In the genomic region with DNA sequence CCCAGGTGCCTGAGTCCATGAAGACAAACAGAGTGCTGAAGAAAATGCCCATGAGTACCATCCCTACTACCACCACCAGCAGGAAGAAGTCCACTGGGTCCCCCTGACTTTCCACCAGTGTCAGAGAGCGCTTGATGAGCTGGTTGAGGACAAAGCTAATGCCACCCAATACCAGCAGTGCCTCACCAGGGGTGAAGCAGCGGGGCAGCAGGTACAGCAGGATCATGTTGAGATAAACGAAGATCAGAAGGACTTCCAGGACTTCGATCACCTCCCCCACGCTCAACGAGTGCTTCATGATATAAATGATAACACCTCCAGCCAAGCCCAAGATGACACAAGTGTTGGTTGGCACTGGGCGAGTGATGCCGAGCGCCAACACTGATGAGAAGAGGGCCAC, we compare ENCODE assay signal across 8 cellular contexts. TPM values are rescaled to one million over a fixed set of nuclear protein-coding genes. Genes with fewer than 3 reads are reported as not detected.
DNase-seq lines count a peak whose midpoint lies in the region; ATAC-seq and TF ChIP-seq lines count a peak whose summit lies in the region.

No MANE protein-coding gene starts in this region.

- no peaks in the 10 kb centered on the region for H3K9me3 Mint-ChIP-seq in CD4-positive, alpha-beta T cell
- no peaks in the 10 kb centered on the region for H3K9me3 Mint-ChIP-seq in endodermal cell

- H4K91ac ChIP-seq in neuronal stem cell (ENCODE audit: low read depth, low read length, poor library complexity), result no peak overlapping the region

- H2AFZ ChIP-seq in OCI-LY3 (ENCODE audit: low read depth, low read length) (no peak overlapping the region), neuronal stem cell (ENCODE audit: low read length) (no peak overlapping the region)

- peaks cover 35% of the 10 kb centered on the region for H3K36me3 Mint-ChIP-seq in CD4-positive, alpha-beta T cell (ENCODE audit: low read depth)
- H3K36me3 Mint-ChIP-seq in endodermal cell (ENCODE audit: low read depth), result peaks cover 19% of the 10 kb centered on the region

- POLR2A ChIA-PET in CD4-positive, alpha-beta T cell (lab: Charles Lee), result no interaction called here

- H3K36me3 ChIP-seq in OCI-LY3 (replicated peaks; ENCODE audit: low read depth, low read length), result peaks cover 4% of the 10 kb centered on the region
- H3K36me3 ChIP-seq in endodermal cell (ENCODE audit: control insufficient read depth, insufficient read depth, low read length), result peaks cover 22% of the 10 kb centered on the region
- peaks cover 15 to 34% of the 10 kb centered on the region in 2 donors for H3K36me3 ChIP-seq in neuronal stem cell (replicated peaks in 1 of 2; ENCODE audit: control insufficient read depth in 2 of 2, insufficient read depth in 2 of 2, low read length in 2 of 2)

- peak overlapping the region; percentile 61 for H2AK5ac ChIP-seq in neuronal stem cell (ENCODE audit: low read depth, low read length)

- intact Hi-C loops in CD4-positive, alpha-beta T cell (cut with DNase I, micrococcal nuclease), result loop anchor here in 1 of 2 experiments (2.0 to 5.0 kb wide), 2 partner anchors 80 to 444 kb away; a partner anchor contains a TSS

- H3K14ac ChIP-seq in neuronal stem cell (ENCODE audit: low read length), result peak overlapping the region; percentile 99

- no peaks in the 10 kb centered on the region for H4K20me1 ChIP-seq in OCI-LY3 (ENCODE audit: insufficient read depth, low read length)

- H3K4me3 ChIP-seq in OCI-LY3 (ENCODE audit: low read length), result peak overlapping the region; percentile 92
- H3K4me3 ChIP-seq in endodermal cell (ENCODE audit: low read length), result peak overlapping the region; percentile 95
- peak overlapping the region; percentile 93 to 99 for H3K4me3 ChIP-seq in neuronal stem cell (ENCODE audit: low read length in 2 of 2)

- H3K4me1 ChIP-seq in OCI-LY3 (ENCODE audit: low read length) (peaks cover 5% of the 10 kb centered on the region), endodermal cell (ENCODE audit: control insufficient read depth, insufficient read depth, low read length) (peaks cover 3% of the 10 kb centered on the region), neuronal stem cell (ENCODE audit: control insufficient read depth in 2 of 2, insufficient read depth in 1 of 2, low read depth in 1 of 2, low read length in 2 of 2) (peaks cover 3 to 5% of the 10 kb centered on the region in 2 donors)

- DNase-seq in CD4-positive, alpha-beta T cell, result no peak
- DNase-seq in endodermal cell (no peak), neuronal stem cell (ENCODE audit: low spot score) (no peak), cerebellum (ENCODE audit: low spot score) (no peak), RKO (ENCODE audit: low spot score) (no peak)

- H3K4me3 Mint-ChIP-seq in CD4-positive, alpha-beta T cell, result peak overlapping the region; percentile 99
- H3K4me3 Mint-ChIP-seq in endodermal cell, result peak overlapping the region; percentile 89

- H3K9ac ChIP-seq in OCI-LY3 (ENCODE audit: low read length), result no peak overlapping the region
- H3K9ac ChIP-seq in endodermal cell (ENCODE audit: extremely low read depth, low read length, poor library complexity, severe bottlenecking), result peak overlapping the region; percentile 92
- peak overlapping the region; percentile 99 for H3K9ac ChIP-seq in neuronal stem cell (ENCODE audit: low read depth, low read length, poor library complexity)

- H2BK12ac ChIP-seq in neuronal stem cell (ENCODE audit: low read length), result no peak overlapping the region

- no peak for ATAC-seq in CD4-positive, alpha-beta T cell (ENCODE audit: poor library complexity)
- ATAC-seq in GM21737 (IDR thresholded peaks at IDR 0.05; ENCODE audit: unreplicated experiment), result no peak
- no peak for ATAC-seq in HG02973 (IDR thresholded peaks at IDR 0.05; ENCODE audit: unreplicated experiment)

- H3K4me2 ChIP-seq in OCI-LY3 (ENCODE audit: low read length), result peak overlapping the region; percentile 65
- H3K4me2 ChIP-seq in neuronal stem cell (ENCODE audit: insufficient read depth, low read length, poor library complexity, severe bottlenecking), result peak overlapping the region; percentile 89

- no peaks in the 10 kb centered on the region for H3K27me3 ChIP-seq in CD4-positive, alpha-beta T cell (ENCODE audit: control insufficient read depth, insufficient read depth, low read length)
- H3K27me3 ChIP-seq in OCI-LY3 (ENCODE audit: low read depth, low read length) (no peaks in the 10 kb centered on the region), endodermal cell (ENCODE audit: control insufficient read depth, insufficient read depth, low read length, poor library complexity, severe bottlenecking) (no peaks in the 10 kb centered on the region), neuronal stem cell (ENCODE audit: control insufficient read depth in 3 of 3, insufficient read depth in 3 of 3, low read depth in 1 of 3, low read length in 3 of 3) (no peaks in the 10 kb centered on the region)

- peak overlapping the region; percentile 100 for H3K23ac ChIP-seq in neuronal stem cell (ENCODE audit: low read depth, low read length, poor library complexity)

- no peak overlapping the region for H3K4ac ChIP-seq in neuronal stem cell (ENCODE audit: low read length)

- no peak overlapping the region for H3K18ac ChIP-seq in neuronal stem cell (ENCODE audit: low read length)

- H2BK5ac ChIP-seq in neuronal stem cell (ENCODE audit: low read length), result peak overlapping the region; percentile 98

- no peak overlapping the region for H2BK120ac ChIP-seq in neuronal stem cell (ENCODE audit: low read depth, low read length)

- peaks cover 19% of the 10 kb centered on the region for H3K79me1 ChIP-seq in neuronal stem cell (ENCODE audit: low read depth, low read length)

- no peak for TF ChIP-seq CTCF in CD4-positive, alpha-beta T cell (IDR thresholded peaks at IDR 0.05)
- TF ChIP-seq CTCF in OCI-LY3 (IDR thresholded peaks at IDR 0.05; ENCODE audit: low read depth, low read length), result no peak
- TF ChIP-seq CTCF in endodermal cell (conservative IDR thresholded peaks at IDR 0.05), result no peak

- CTCF ChIA-PET in CD4-positive, alpha-beta T cell (lab: Charles Lee), result no interaction called here

- WGBS in endodermal cell (ENCODE audit: insufficient coverage in 1 of 2, insufficient read length in 1 of 2), 2 experiments, result 89 to 91% methylated on average over 8 to 9 of the region's 9 CpGs
- no CpG with 5 or more reads among the region's 9 CpGs for WGBS in neuronal stem cell (ENCODE audit: extremely low coverage in 2 of 2, insufficient read length in 2 of 2, insufficient replicate concordance in 1 of 2), 2 donors

- no peak overlapping the region for H3K27ac ChIP-seq in CD4-positive, alpha-beta T cell (ENCODE audit: low read depth, low read length)
- H3K27ac ChIP-seq in OCI-LY3 (ENCODE audit: low read length) (no peak overlapping the region), endodermal cell (ENCODE audit: low read depth, low read length) (no peak overlapping the region), neuronal stem cell (replicated peaks; ENCODE audit: low read length) (no peak overlapping the region)

- no peaks in the 10 kb centered on the region for H3K27me3 Mint-ChIP-seq in CD4-positive, alpha-beta T cell
- H3K27me3 Mint-ChIP-seq in endodermal cell (ENCODE audit: insufficient read depth), result no peaks in the 10 kb centered on the region

- no peak overlapping the region for H4K8ac ChIP-seq in neuronal stem cell (ENCODE audit: low read depth, low read length)

- H3K79me2 ChIP-seq in OCI-LY3 (ENCODE audit: low read length), result peaks cover 14% of the 10 kb centered on the region

- H3K9me3 ChIP-seq in CD4-positive, alpha-beta T cell (ENCODE audit: control insufficient read depth, low read length), result no peaks in the 10 kb centered on the region
- H3K9me3 ChIP-seq in OCI-LY3 (ENCODE audit: insufficient read depth, low read length) (no peaks in the 10 kb centered on the region), endodermal cell (ENCODE audit: control insufficient read depth, low read length) (no peaks in the 10 kb centered on the region), neuronal stem cell (replicated peaks in 1 of 2; ENCODE audit: control insufficient read depth in 2 of 2, insufficient read depth in 1 of 2, low read depth in 1 of 2, low read length in 2 of 2) (no peaks in the 10 kb centered on the region)

- peaks cover 35% of the 10 kb centered on the region for H3K4me1 Mint-ChIP-seq in CD4-positive, alpha-beta T cell (ENCODE audit: low read depth)
- peaks cover 12% of the 10 kb centered on the region for H3K4me1 Mint-ChIP-seq in endodermal cell

- peak overlapping the region; percentile 89 for H3K27ac Mint-ChIP-seq in CD4-positive, alpha-beta T cell
- H3K27ac Mint-ChIP-seq in endodermal cell, result peak overlapping the region; percentile 98

- H2BK15ac ChIP-seq in neuronal stem cell (ENCODE audit: low read length), result peak overlapping the region; percentile 7

RNA-seq across cellular contexts. Expression of a gene that starts 0.9 kb away (rescaled TPM):
- 1 to 10 TPM; 7.4 to 7.8 TPM for total RNA-seq in CD4-positive, alpha-beta T cell
- total RNA-seq in endodermal cell, result 10 to 100 TPM; 18.0 to 19.8 TPM
- 14.3 TPM for polyA plus RNA-seq in endodermal cell (2013, experiment 1 of 2)
- polyA plus RNA-seq in endodermal cell (2013, experiment 2 of 2), result 13.4 TPM
- 10.1 TPM for polyA plus RNA-seq in neuronal stem cell (2013, experiment 1 of 2)
- 9.7 TPM for polyA plus RNA-seq in neuronal stem cell (2013, experiment 2 of 2)
- 10.1 TPM for total RNA-seq in cerebellum

RNA-seq across cellular contexts. Expression of a gene that starts 1.0 kb away (rescaled TPM):
- 10 to 100 TPM; 43.0 to 43.9 TPM for total RNA-seq in CD4-positive, alpha-beta T cell
- total RNA-seq in endodermal cell (10 to 100 TPM; 89.8 to 94.8 TPM), cerebellum (48.0 TPM)
- 59.2 TPM for polyA plus RNA-seq in endodermal cell (2013, experiment 1 of 2)
- 49.7 TPM for polyA plus RNA-seq in endodermal cell (2013, experiment 2 of 2)
- 25.1 TPM for polyA plus RNA-seq in neuronal stem cell (2013, experiment 1 of 2)
- 24.6 TPM for polyA plus RNA-seq in neuronal stem cell (2013, experiment 2 of 2)

RNA-seq across cellular contexts. Expression of a gene that starts 25.8 kb away (rescaled TPM):
- total RNA-seq in CD4-positive, alpha-beta T cell, result 1 to 10 TPM; 1.6 to 2.6 TPM
- 10 to 100 TPM; 15.2 to 18.0 TPM for total RNA-seq in endodermal cell
- 6.4 TPM for polyA plus RNA-seq in endodermal cell (2013, experiment 1 of 2)
- polyA plus RNA-seq in endodermal cell (2013, experiment 2 of 2), result 4.7 TPM
- 13.0 TPM for polyA plus RNA-seq in neuronal stem cell (2013, experiment 1 of 2)
- polyA plus RNA-seq in neuronal stem cell (2013, experiment 2 of 2), result 12.5 TPM
- 1.1 TPM for total RNA-seq in cerebellum
